ENCODE assay signal across 28 cellular contexts in the genomic region with DNA sequence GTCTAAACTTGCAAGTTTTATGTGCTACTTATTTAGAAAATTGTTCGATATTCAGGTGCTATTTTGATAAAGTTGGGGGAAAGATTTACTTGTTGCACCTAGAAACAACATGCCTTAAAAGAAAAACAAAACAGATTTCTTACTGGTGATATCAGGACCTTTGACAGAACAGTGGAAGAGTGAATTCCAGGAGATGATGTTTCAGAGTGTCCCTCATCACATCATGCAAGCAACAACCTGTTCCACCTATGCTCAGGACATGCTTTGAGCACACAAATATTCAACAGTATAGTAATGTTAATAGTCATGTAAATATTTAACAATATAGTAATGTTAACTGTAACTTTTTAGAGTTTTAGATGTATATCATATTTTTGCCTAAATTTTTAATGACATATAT. TPM values are rescaled to one million over a fixed set of nuclear protein-coding genes. Genes with fewer than 3 reads are reported as not detected.
"Had no signal": no experiment of that assay in that cellular context is flagged by ENCODE, and none has a peak within 500 bp of the region (broad histone marks: within the 10 kb centered on the region; RNA-seq: fewer than 3 reads in every experiment).

No MANE protein-coding gene starts in this region.

- H3K4me3 ChIP-seq: left lung, lower lobe of right lung, pancreas, prostate gland, skin epidermis, spleen, suprapubic skin, thoracic aorta, tibial artery, upper lobe of right lung had no signal

- H3K27ac ChIP-seq: left lung, lower lobe of right lung, pancreas, prostate gland, skin epidermis, spleen, suprapubic skin, thoracic aorta, tibial artery, upper lobe of right lung had no signal

- H3K36me3 ChIP-seq: left lung, lower lobe of right lung, pancreas, prostate gland, spleen, suprapubic skin, thoracic aorta, tibial artery, upper lobe of right lung had no signal

- H3K9me3 ChIP-seq: left lung, lower lobe of right lung, pancreas, prostate gland, spleen, suprapubic skin, thoracic aorta, tibial artery, upper lobe of right lung had no signal

- H3K27me3 ChIP-seq: left lung, suprapubic skin, tibial artery, upper lobe of right lung had no signal

- FAIRE-seq: pancreas, urothelium cell line had no signal

- H3K4me1 ChIP-seq: left lung, lower lobe of right lung, pancreas, prostate gland, spleen, suprapubic skin, tibial artery, upper lobe of right lung had no signal

- ATAC-seq: left colon; lower lobe of right lung; naive thymus-derived CD8-positive, alpha-beta T cell; pancreas; right cardiac atrium; sciatic nerve; stimulated activated effector memory CD8-positive, alpha-beta T cell treated with anti-CD3 and anti-CD28 coated beads, Interleukin-12 subunit alpha, Interleukin-12 subunit beta, amount 100 ng/mL, for 72 hours; upper lobe of right lung had no signal

- DNase-seq: hypothalamus; immature natural killer cell; islet precursor cell; left colon; left lung; lower lobe of right lung; mammary epithelial cell; mesenchymal stem cell; naive thymus-derived CD8-positive, alpha-beta T cell; nucleus accumbens; pancreas; posterior cingulate gyrus; retina; right cardiac atrium; spleen; stimulated activated CD4-positive, alpha-beta T cell treated with anti-CD3 and anti-CD28 coated beads, Interleukin-4, amount 100 ng/mL, for 24 hours; stimulated activated naive CD4-positive, alpha-beta T cell; tibial artery; trophoblast cell; upper lobe of right lung had no signal

RNA-seq across cellular contexts. Expression of a gene that starts 23.9 kb away (rescaled TPM):
- total RNA-seq: naive thymus-derived CD8-positive, alpha-beta T cell; neural crest cell; thoracic aorta had no signal
- polyA plus RNA-seq: immature natural killer cell; naive thymus-derived CD8-positive, alpha-beta T cell; spleen had no signal
